22 cellular contexts compared by ENCODE assay signal in genomic region chr5:119402081-119402480, GRCh38. TPM values are rescaled to one million over a fixed set of nuclear protein-coding genes. Genes with fewer than 3 reads are reported as not detected.
A peak's percentile ranks its signal among the peaks of the same experiment; 100 is the strongest.
DNase-seq lines count a peak whose midpoint lies in the region; ATAC-seq and TF ChIP-seq lines count a peak whose summit lies in the region.
"Had no signal": no experiment of that assay in that cellular context is flagged by ENCODE, and none has a peak within 500 bp of the region (broad histone marks: within the 10 kb centered on the region; RNA-seq: fewer than 3 reads in every experiment).

No MANE protein-coding gene starts in this region.

- WGBS in HUES64: 33% methylated on average over 1 of the region's 1 CpG

- H3K4me3 Mint-ChIP-seq in activated T-cell treated with anti-CD3 and anti-CD28 coated beads, Interleukin-2, amount 50 U/mL, for 24 hours: no peak overlapping the region
- H3K4me3 Mint-ChIP-seq in activated T-cell treated with anti-CD3 and anti-CD28 coated beads, Interleukin-2, amount 50 U/mL, for 4 hours: no peak overlapping the region
- H3K4me3 Mint-ChIP-seq: activated CD4-positive, alpha-beta T cell treated with anti-CD3 and anti-CD28 coated beads, Interleukin-2, amount 10 ng/mL, durations not matched to agents 24 days and 14 days; dendritic cell treated with granulocyte-macrophage colony-stimulating factor and Interleukin-4, amounts not matched to agents 40 ng/mL and 50 ng/mL, for 4 days; type B pancreatic cell had no signal

- no peaks in the 10 kb centered on the region for H3K27me3 Mint-ChIP-seq in activated T-cell treated with anti-CD3 and anti-CD28 coated beads, Interleukin-2, amount 50 U/mL, for 24 hours
- no peaks in the 10 kb centered on the region for H3K27me3 Mint-ChIP-seq in activated T-cell treated with anti-CD3 and anti-CD28 coated beads, Interleukin-2, amount 50 U/mL, for 4 hours (ENCODE audit: low read depth)
- H3K27me3 Mint-ChIP-seq: dendritic cell treated with granulocyte-macrophage colony-stimulating factor and Interleukin-4, amounts not matched to agents 40 ng/mL and 50 ng/mL, for 4 days had no signal

- H3K9me3 ChIP-seq in HUES64 (ENCODE audit: insufficient read depth, low read depth, low read length) (no peaks in the 10 kb centered on the region), vagina (no peaks in the 10 kb centered on the region)

- intact Hi-C loops in vagina (cut with DNase I): no loop called here

- H3K27ac ChIP-seq in HUES64 (ENCODE audit: low read depth, low read length) (peak overlapping the region; percentile 52), vagina (no peak overlapping the region), caudate nucleus (ENCODE audit: low read depth, low read length) (no peak overlapping the region)
- H3K27ac ChIP-seq: cardiac muscle cell had no signal

- no peak overlapping the region for H3K4me3 ChIP-seq in HUES64 (ENCODE audit: low read length)
- no peak overlapping the region for H3K4me3 ChIP-seq in vagina
- H3K4me3 ChIP-seq: cardiac muscle cell had no signal

- DNase-seq in activated T-cell treated with anti-CD3 and anti-CD28 coated beads, Interleukin-2, amount 50 U/mL, for 24 hours: no peak
- no peak for DNase-seq in activated T-cell treated with anti-CD3 and anti-CD28 coated beads, Interleukin-2, amount 50 U/mL, for 4 hours
- DNase-seq in epidermal melanocyte (ENCODE audit: insufficient read length, low spot score) (peak; percentile 30), renal cortical epithelial cell (ENCODE audit: low read depth) (peak; percentile 65), vagina (ENCODE audit: extremely low spot score in 2 of 2) (no peak), caudate nucleus (lab: John Stamatoyannopoulos, UW) (no peak), G401 (ENCODE audit: low spot score) (no peak)
- DNase-seq: 8988T; activated CD4-positive, alpha-beta T cell treated with anti-CD3 and anti-CD28 coated beads, Interleukin-2, amount 10 ng/mL, durations not matched to agents 24 days and 14 days; activated effector memory CD4-positive, alpha-beta T cell treated with Interleukin-2 at 50 U/mL for 16 hours; AML-193; amygdala; EL; NCI-H1417; NCI-H510A treated with DMSO at 0.1 percent for 48 hours; stimulated activated CD4-positive, alpha-beta T cell treated with anti-CD3 and anti-CD28 coated beads, Interleukin-1b, Interleukin-23, amount 100 ng/mL, for 48 hours; stimulated activated naive CD4-positive, alpha-beta T cell treated with Interleukin-2 at 50 U/mL for 16 hours had no signal

- peak overlapping the region; percentile 66 for H3K27ac Mint-ChIP-seq in activated T-cell treated with anti-CD3 and anti-CD28 coated beads, Interleukin-2, amount 50 U/mL, for 24 hours
- H3K27ac Mint-ChIP-seq: activated CD4-positive, alpha-beta T cell treated with anti-CD3 and anti-CD28 coated beads, Interleukin-2, amount 10 ng/mL, durations not matched to agents 24 days and 14 days; dendritic cell treated with granulocyte-macrophage colony-stimulating factor and Interleukin-4, amounts not matched to agents 40 ng/mL and 50 ng/mL, for 4 days; type B pancreatic cell had no signal

- TF ChIP-seq POLR2A in vagina (IDR thresholded peaks at IDR 0.05): no peak

- H3K9ac ChIP-seq in HUES64 (ENCODE audit: low read depth, low read length): peak overlapping the region; percentile 16; the same call in 1 of the 2 replicates

- peaks cover 63% of the 10 kb centered on the region for H3K4me1 Mint-ChIP-seq in activated T-cell treated with anti-CD3 and anti-CD28 coated beads, Interleukin-2, amount 50 U/mL, for 24 hours (ENCODE audit: low read depth)
- peaks cover 49% of the 10 kb centered on the region for H3K4me1 Mint-ChIP-seq in activated T-cell treated with anti-CD3 and anti-CD28 coated beads, Interleukin-2, amount 50 U/mL, for 4 hours (ENCODE audit: low read depth)

- peaks cover 17% of the 10 kb centered on the region for H3K4me1 ChIP-seq in HUES64 (ENCODE audit: insufficient read depth, low read length)
- peaks cover 32% of the 10 kb centered on the region for H3K4me1 ChIP-seq in vagina

- in situ Hi-C loops in G401 (cut with HindIII; ENCODE audit: low sequenced_read_pairs): loop anchor here (25.0 kb wide), 1 partner anchor 415 kb away; the partner anchor contains the start of gene DTWD2

- ATAC-seq in activated T-cell treated with anti-CD3 and anti-CD28 coated beads, Interleukin-2, amount 50 U/mL, for 4 hours: no peak
- ATAC-seq: HepG2 had no signal

- H3K36me3 Mint-ChIP-seq in activated T-cell treated with anti-CD3 and anti-CD28 coated beads, Interleukin-2, amount 50 U/mL, for 24 hours (ENCODE audit: low read depth): peaks cover 21% of the 10 kb centered on the region
- H3K36me3 Mint-ChIP-seq in activated T-cell treated with anti-CD3 and anti-CD28 coated beads, Interleukin-2, amount 50 U/mL, for 4 hours (ENCODE audit: insufficient read depth): peaks cover 3% of the 10 kb centered on the region
- H3K36me3 Mint-ChIP-seq: type B pancreatic cell had no signal

- H3K27me3 ChIP-seq in HUES64 (ENCODE audit: insufficient read depth, low read length): no peaks in the 10 kb centered on the region
- H3K27me3 ChIP-seq in vagina: no peaks in the 10 kb centered on the region
- H3K27me3 ChIP-seq: cardiac muscle cell had no signal

- H3K36me3 ChIP-seq in HUES64 (ENCODE audit: insufficient read depth, low read length): no peaks in the 10 kb centered on the region
- no peaks in the 10 kb centered on the region for H3K36me3 ChIP-seq in vagina
- H3K36me3 ChIP-seq: cardiac muscle cell had no signal

- TF ChIP-seq CTCF in vagina (IDR thresholded peaks at IDR 0.05): no peak

- no peaks in the 10 kb centered on the region for H3K9me3 Mint-ChIP-seq in activated T-cell treated with anti-CD3 and anti-CD28 coated beads, Interleukin-2, amount 50 U/mL, for 24 hours
- no peaks in the 10 kb centered on the region for H3K9me3 Mint-ChIP-seq in activated T-cell treated with anti-CD3 and anti-CD28 coated beads, Interleukin-2, amount 50 U/mL, for 4 hours
- H3K9me3 Mint-ChIP-seq: dendritic cell treated with granulocyte-macrophage colony-stimulating factor and Interleukin-4, amounts not matched to agents 40 ng/mL and 50 ng/mL, for 4 days; type B pancreatic cell had no signal

RNA-seq across cellular contexts. Expression of gene TNFAIP8, which starts 46.3 kb away (rescaled TPM):
- 100 to 1,000 TPM; 275 to 314 (median 282) TPM for total RNA-seq in activated T-cell treated with anti-CD3 and anti-CD28 coated beads, Interleukin-2, amount 50 U/mL, for 4 hours
- 16.6 TPM for polyA plus RNA-seq in HUES64 (2013, experiment 1 of 2)
- 19.6 TPM for polyA plus RNA-seq in HUES64 (2013, experiment 2 of 2)
- total RNA-seq in renal cortical epithelial cell: 57.9 and 75.7 TPM in 2 replicates
- 34.4 TPM for total RNA-seq in vagina
- total RNA-seq in G401 (2014; rRNA removed; shearing (Covaris generic)): 22.6 and 39.4 TPM in 2 replicates

RNA-seq across cellular contexts. Expression of gene HSD17B4, which starts 50.2 kb away (rescaled TPM):
- 10 to 100 TPM; 59.7 to 74.4 (median 69.7) TPM for total RNA-seq in activated T-cell treated with anti-CD3 and anti-CD28 coated beads, Interleukin-2, amount 50 U/mL, for 4 hours
- polyA plus RNA-seq in HUES64 (2013, experiment 1 of 2): 195 TPM
- 212 TPM for polyA plus RNA-seq in HUES64 (2013, experiment 2 of 2)
- total RNA-seq in renal cortical epithelial cell: 225 and 259 TPM in 2 replicates
- total RNA-seq in vagina: 137 TPM
- total RNA-seq in G401 (2014; rRNA removed; shearing (Covaris generic)): 175 and 203 TPM in 2 replicates

Comparison
In these comparisons a context has a peak if more than half of its experiments do, and no peak if none do; other contexts are left out.
1. DNase-seq: peak in epidermal melanocyte (single experiment) and renal cortical epithelial cell (single experiment); none in activated T-cell treated with anti-CD3 and anti-CD28 coated beads, Interleukin-2, amount 50 U/mL, for 24 hours (single experiment), activated T-cell treated with anti-CD3 and anti-CD28 coated beads, Interleukin-2, amount 50 U/mL, for 4 hours (single experiment), vagina (0 of 2), caudate nucleus (0 of 61) and G401 (single experiment).